29 cellular contexts compared by ENCODE assay signal in genomic region chr6:123448306-123448884, GRCh38.
"Had no signal": no experiment of that assay in that cellular context is flagged by ENCODE, and none has a peak within 500 bp of the region (broad histone marks: within the 10 kb centered on the region; RNA-seq: fewer than 3 reads in every experiment).

No MANE protein-coding gene starts in this region.

- H3K27ac Mint-ChIP-seq: activated naive CD4-positive, alpha-beta T cell treated with anti-CD3 and anti-CD28 coated beads, Interleukin-2, amount 10 ng/mL, durations not matched to agents 7 days and 5 days; activated T-helper 1 cell treated with anti-CD3 and anti-CD28 coated beads, Interleukin-12 subunit alpha, Interleukin-12 subunit beta, Interleukin-2, Interleukin-4 antibody, amounts not matched to agents 30 ng/mL and 10 ng/mL and 1 ng/mL, durations not matched to agents 14 hours and 24 hours and 36 hours; immature natural killer cell; natural killer cell; stimulated activated memory B cell treated with anti-CD40 and anti-IgM and Interleukin-4, amounts not matched to agents 10 μg/mL and 1 μg/mL and 100 μg/mL, for 72 hours; T-helper 2 cell treated with Interferon-gamma antibody and Interleukin-4, amounts not matched to agents 5 μg/mL and 100 μg/mL, for 36 hours had no signal

- H3K4me3 Mint-ChIP-seq: activated naive CD4-positive, alpha-beta T cell treated with anti-CD3 and anti-CD28 coated beads, Interleukin-2, amount 10 ng/mL, durations not matched to agents 7 days and 5 days; activated T-helper 1 cell treated with anti-CD3 and anti-CD28 coated beads, Interleukin-12 subunit alpha, Interleukin-12 subunit beta, Interleukin-2, Interleukin-4 antibody, amounts not matched to agents 30 ng/mL and 10 ng/mL and 1 ng/mL, durations not matched to agents 14 hours and 24 hours and 36 hours; central memory CD8-positive, alpha-beta T cell; immature natural killer cell; natural killer cell; stimulated activated memory B cell treated with anti-CD40 and anti-IgM and Interleukin-4, amounts not matched to agents 10 μg/mL and 1 μg/mL and 100 μg/mL, for 72 hours; T-helper 2 cell treated with Interferon-gamma antibody and Interleukin-4, amounts not matched to agents 5 μg/mL and 100 μg/mL, for 36 hours had no signal

- H3K36me3 ChIP-seq: lower lobe of right lung, stomach, thyroid gland, upper lobe of left lung, vagina had no signal

- H3K4me3 ChIP-seq: lower lobe of right lung, stomach, thyroid gland, upper lobe of left lung, vagina had no signal

- DNase-seq: activated CD4-positive, alpha-beta T cell treated with anti-CD3 and anti-CD28 coated beads for 4 hours; activated CD4-positive, alpha-beta T cell treated with anti-CD3 and anti-CD28 coated beads, Interleukin-2, amount 50 U/mL, for 4 hours; activated CD8-positive, alpha-beta memory T cell treated with anti-CD3 and anti-CD28 coated beads for 24 hours; activated effector memory CD4-positive, alpha-beta T cell treated with anti-CD3 and anti-CD28 coated beads, Interleukin-2, amount 50 U/mL, for 16 hours; activated naive CD4-positive, alpha-beta T cell treated with anti-CD3 and anti-CD28 coated beads, Interleukin-2, amount 10 ng/mL, durations not matched to agents 7 days and 5 days; activated T-cell treated with anti-CD3 and anti-CD28 coated beads, Interleukin-2, amount 50 U/mL, for 1 hour; amygdala; dermis blood vessel endothelial cell; effector CD4-positive, alpha-beta T cell; head of caudate nucleus; hypothalamus; immature natural killer cell; kidney; lower lobe of right lung; mesenchymal stem cell; natural killer cell; small intestine; stimulated activated CD4-positive, alpha-beta T cell treated with anti-CD3 and anti-CD28 coated beads, Interleukin-4, amount 100 ng/mL, for 4 hours; stimulated activated CD8-positive, alpha-beta memory T cell treated with anti-CD3 and anti-CD28 coated beads, Interleukin-4, amount 100 ng/mL, for 48 hours; stomach; T-helper 1 cell; thyroid gland; upper lobe of left lung had no signal

- H3K4me1 Mint-ChIP-seq: activated naive CD4-positive, alpha-beta T cell treated with anti-CD3 and anti-CD28 coated beads, Interleukin-2, amount 10 ng/mL, durations not matched to agents 7 days and 5 days; central memory CD8-positive, alpha-beta T cell; immature natural killer cell; natural killer cell; stimulated activated memory B cell treated with anti-CD40 and anti-IgM and Interleukin-4, amounts not matched to agents 10 μg/mL and 1 μg/mL and 100 μg/mL, for 72 hours had no signal

- H3K36me3 Mint-ChIP-seq: activated naive CD4-positive, alpha-beta T cell treated with anti-CD3 and anti-CD28 coated beads, Interleukin-2, amount 10 ng/mL, durations not matched to agents 7 days and 5 days; immature natural killer cell; natural killer cell; stimulated activated memory B cell treated with anti-CD40 and anti-IgM and Interleukin-4, amounts not matched to agents 10 μg/mL and 1 μg/mL and 100 μg/mL, for 72 hours had no signal

- H3K27ac ChIP-seq: lower lobe of right lung, stomach, thyroid gland, upper lobe of left lung, vagina had no signal

- H3K27me3 ChIP-seq: stomach, thyroid gland, upper lobe of left lung, vagina had no signal

- H3K9me3 ChIP-seq: lower lobe of right lung, thyroid gland, vagina had no signal

- H3K9me3 Mint-ChIP-seq: activated naive CD4-positive, alpha-beta T cell treated with anti-CD3 and anti-CD28 coated beads, Interleukin-2, amount 10 ng/mL, durations not matched to agents 7 days and 5 days; activated T-helper 1 cell treated with anti-CD3 and anti-CD28 coated beads, Interleukin-12 subunit alpha, Interleukin-12 subunit beta, Interleukin-2, Interleukin-4 antibody, amounts not matched to agents 30 ng/mL and 10 ng/mL and 1 ng/mL, durations not matched to agents 14 hours and 24 hours and 36 hours had no signal

- H3K27me3 Mint-ChIP-seq: activated naive CD4-positive, alpha-beta T cell treated with anti-CD3 and anti-CD28 coated beads, Interleukin-2, amount 10 ng/mL, durations not matched to agents 7 days and 5 days; central memory CD8-positive, alpha-beta T cell; stimulated activated memory B cell treated with anti-CD40 and anti-IgM and Interleukin-4, amounts not matched to agents 10 μg/mL and 1 μg/mL and 100 μg/mL, for 72 hours had no signal

- ATAC-seq: lower lobe of right lung; natural killer cell; sciatic nerve; stimulated activated memory B cell treated with anti-CD40 and anti-IgM and Interleukin-4, amounts not matched to agents 10 μg/mL and 1 μg/mL and 100 μg/mL, for 72 hours had no signal
